8 cellular contexts compared by ENCODE assay signal in genomic region chr11:62791501-62792192, GRCh38. TPM values are rescaled to one million over a fixed set of nuclear protein-coding genes. Genes with fewer than 3 reads are reported as not detected.
DNase-seq lines count a peak whose midpoint lies in the region; ATAC-seq and TF ChIP-seq lines count a peak whose summit lies in the region.

Gene TMEM223, minus strand, starts transcription at chr11:62792006. Its CDS starts 12 bp downstream, at chr11:62791994.

- peaks cover 35% of the 10 kb centered on the region for H3K36me3 ChIP-seq in rectal smooth muscle tissue (ENCODE audit: control insufficient read depth, insufficient read depth, low read length)
- peaks cover 0 to 44% of the 10 kb centered on the region in 2 donors for H3K36me3 ChIP-seq in vagina

- under 1% methylated on average over 58 of the region's 58 CpGs for WGBS in right cardiac atrium

- no peaks in the 10 kb centered on the region for H3K27me3 ChIP-seq in right cardiac atrium (ENCODE audit: control insufficient read depth, insufficient read depth)
- no peaks in the 10 kb centered on the region for H3K27me3 ChIP-seq in rectal smooth muscle tissue (ENCODE audit: control insufficient read depth, insufficient read depth, low read length)
- H3K27me3 ChIP-seq in vagina = no peaks in the 10 kb centered on the region

- H3K4me3 ChIP-seq in right cardiac atrium (ENCODE audit: low read length) = peak within 1 kb of the TSS; percentile 72
- peak within 1 kb of the TSS; percentile 97 for H3K4me3 ChIP-seq in rectal smooth muscle tissue (ENCODE audit: low read length)
- peak within 1 kb of the TSS; percentile 54 to 89 for H3K4me3 ChIP-seq in vagina

- H3K27ac ChIP-seq in right cardiac atrium (ENCODE audit: low read length) = peak within 1 kb of the TSS; percentile 73
- H3K27ac ChIP-seq in rectal smooth muscle tissue (ENCODE audit: low read depth, low read length) = peak within 1 kb of the TSS; percentile 82
- peak within 1 kb of the TSS; percentile 81 for H3K27ac ChIP-seq in vagina

- TF ChIP-seq CTCF in GM10266 (IDR thresholded peaks at IDR 0.05; ENCODE audit: control insufficient read depth, insufficient read depth, low read depth, missing control alignments) (peak; percentile 20), vagina (IDR thresholded peaks at IDR 0.05) (no peak)

- H3K9ac ChIP-seq in rectal smooth muscle tissue (ENCODE audit: low read length) = peak within 1 kb of the TSS; percentile 83

- intact Hi-C loops in right cardiac atrium (cut with DNase I) (loop anchor here in 1 of 4 donors (5.0 kb wide), 1 partner anchor 41 kb away; the partner anchor contains the start of genes STX5 and TEX54), vagina (cut with DNase I) (no loop called here)

- H3K4me1 ChIP-seq in right cardiac atrium (ENCODE audit: control insufficient read depth, insufficient read depth, low read length) (peaks cover 6% of the 10 kb centered on the region), rectal smooth muscle tissue (ENCODE audit: control insufficient read depth, insufficient read depth, low read length) (peaks cover 9% of the 10 kb centered on the region), vagina (peaks cover 47% of the 10 kb centered on the region)

- H3K9me3 ChIP-seq in right cardiac atrium (ENCODE audit: control insufficient read depth, low read length) = no peaks in the 10 kb centered on the region
- no peaks in the 10 kb centered on the region for H3K9me3 ChIP-seq in vagina

- DNase-seq in GM10266 (ENCODE audit: extremely low spot score) (peak; percentile 92), NCI-H1417 (lab: John Stamatoyannopoulos, UW) (peak; percentile 81 to 89 (median 85)), T-helper 2 cell (peak; percentile 77 to 92 (median 86)), amygdala (lab: John Stamatoyannopoulos, UW) (peak; percentile 2 to 90 (median 76)), right cardiac atrium (peak; percentile 92 to 96 (median 96)), vagina (ENCODE audit: extremely low spot score in 2 of 2) (no peak)

- ATAC-seq in HG02610 (IDR thresholded peaks at IDR 0.05; ENCODE audit: unreplicated experiment) (peak; percentile 74), right cardiac atrium (peak; percentile 91)

- peak in 1 of 2 donors; percentile 33 for TF ChIP-seq POLR2A in vagina (IDR thresholded peaks at IDR 0.05)

RNA-seq across cellular contexts. Expression of gene TMEM223, which starts in this region (rescaled TPM):
- total RNA-seq in right cardiac atrium (10 to 100 TPM; 12.7 to 17.2 (median 16.3) TPM), vagina (19.6 TPM)
- 29.5 TPM for polyA plus RNA-seq in right cardiac atrium

Comparison
In these comparisons a context has a peak if more than half of its experiments do, and no peak if none do; other contexts are left out.
1. DNase-seq: peak in GM10266 (single experiment), NCI-H1417 (3 of 3), T-helper 2 cell (5 of 5), amygdala (56 of 56) and right cardiac atrium (3 of 3); none in vagina (0 of 2).
2. Peak in every context shown above with its lines, with median percentiles within 50 percentile points of each other: H3K27ac ChIP-seq and H3K4me3 ChIP-seq.